In genomic region chr11:132126973-132127900, GRCh38 we compare ENCODE assay signal across 8 cellular contexts.
DNase-seq lines count a peak whose midpoint lies in the region; ATAC-seq and TF ChIP-seq lines count a peak whose summit lies in the region.

No MANE protein-coding gene starts in this region.

- peaks cover 35% of the 10 kb centered on the region for H3K4me1 Mint-ChIP-seq in brain
- H3K4me1 Mint-ChIP-seq in activated T-helper 17 cell treated with anti-CD3 and anti-CD28 coated beads, Interleukin-2, amount 50 U/mL, for 72 hours = no peaks in the 10 kb centered on the region

- peak; percentile 79 to 84 for TF ChIP-seq CTCF in brain (conservative IDR thresholded peaks at IDR 0.05)

- peak overlapping the region in 1 of 5 experiments; percentile 53 for H3K27ac Mint-ChIP-seq in brain
- no peak overlapping the region for H3K27ac Mint-ChIP-seq in activated T-helper 17 cell treated with anti-CD3 and anti-CD28 coated beads, Interleukin-2, amount 50 U/mL, for 72 hours

- peaks cover 0 to 2% (median 0%) of the 10 kb centered on the region in 5 experiments for H3K9me3 Mint-ChIP-seq in brain
- H3K9me3 Mint-ChIP-seq in activated T-helper 17 cell treated with anti-CD3 and anti-CD28 coated beads, Interleukin-2, amount 50 U/mL, for 72 hours = no peaks in the 10 kb centered on the region

- H3K4me3 ChIP-seq in iPS-18c (ENCODE audit: insufficient read depth, low read depth, low read length) = peak overlapping the region; percentile 21; the same call in 1 of the 2 replicates

- in situ Hi-C loops in G401 (cut with HindIII; ENCODE audit: low sequenced_read_pairs) = no loop called here

- ATAC-seq in GM19351 (IDR thresholded peaks at IDR 0.05; ENCODE audit: unreplicated experiment) = no peak
- ATAC-seq in activated T-helper 17 cell treated with anti-CD3 and anti-CD28 coated beads, Interleukin-2, amount 50 U/mL, for 72 hours (replicated peaks) = no peak
- no peak for ATAC-seq in GM18861 (IDR thresholded peaks at IDR 0.05; ENCODE audit: unreplicated experiment)

- peak overlapping the region in 3 of 5 experiments; percentile 5 to 39 (median 12) for H3K4me3 Mint-ChIP-seq in brain
- H3K4me3 Mint-ChIP-seq in activated T-helper 17 cell treated with anti-CD3 and anti-CD28 coated beads, Interleukin-2, amount 50 U/mL, for 72 hours = no peak overlapping the region

- no peaks in the 10 kb centered on the region for H3K9me3 ChIP-seq in iPS-18c (ENCODE audit: control insufficient read depth, insufficient read depth, low read length)

- no peaks in the 10 kb centered on the region for H3K27me3 Mint-ChIP-seq in brain
- no peaks in the 10 kb centered on the region for H3K27me3 Mint-ChIP-seq in activated T-helper 17 cell treated with anti-CD3 and anti-CD28 coated beads, Interleukin-2, amount 50 U/mL, for 72 hours

- H3K36me3 Mint-ChIP-seq in brain = no peaks in the 10 kb centered on the region
- no peaks in the 10 kb centered on the region for H3K36me3 Mint-ChIP-seq in activated T-helper 17 cell treated with anti-CD3 and anti-CD28 coated beads, Interleukin-2, amount 50 U/mL, for 72 hours (ENCODE audit: low read depth)

- peak; percentile 96 for DNase-seq in G401 (ENCODE audit: low spot score)
- DNase-seq in NCI-H2029 (lab: John Stamatoyannopoulos, UW) = peak; percentile 40
- DNase-seq in smooth muscle cell of the brain vasculature (ENCODE audit: low read depth, low spot score) = peak; percentile 84

Comparison
In these comparisons a context has a peak if more than half of its experiments do, and no peak if none do; other contexts are left out.
1. DNase-seq: peak in every context shown above with its lines; median percentile 96 in G401; 84 in smooth muscle cell of the brain vasculature; 40 in NCI-H2029.